Comparison of ENCODE assay signal across 20 cellular contexts in the genomic region with DNA sequence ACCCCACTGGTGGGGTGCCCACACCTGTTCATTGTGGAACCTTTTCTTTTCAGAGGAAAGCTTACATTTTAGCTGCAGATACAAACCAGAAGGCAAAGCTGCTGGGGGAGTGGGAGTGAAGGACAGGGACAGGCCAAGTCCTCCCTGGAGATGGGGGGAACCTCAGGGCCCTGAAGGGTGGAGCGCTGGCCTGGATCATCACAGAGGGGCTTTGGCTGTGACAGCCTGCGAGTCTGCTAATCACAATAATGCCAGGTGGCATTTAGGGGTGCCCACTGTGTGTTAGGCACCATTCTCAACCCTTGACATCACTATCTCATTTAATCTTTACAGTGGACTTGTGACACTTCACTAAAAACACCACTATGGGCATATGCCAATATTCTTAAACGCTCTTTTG. TPM values are rescaled to one million over a fixed set of nuclear protein-coding genes. Genes with fewer than 3 reads are reported as not detected.
DNase-seq lines count a peak whose midpoint lies in the region; ATAC-seq and TF ChIP-seq lines count a peak whose summit lies in the region.
"Had no signal": no experiment of that assay in that cellular context is flagged by ENCODE, and none has a peak within 500 bp of the region (broad histone marks: within the 10 kb centered on the region; RNA-seq: fewer than 3 reads in every experiment).

No MANE protein-coding gene starts in this region.

- CTCF ChIA-PET in HEK293 (lab: Yijun Ruan, JAX) (interaction anchor here (0.7 kb wide), 2 partner anchors 17 to 1321 kb away, joined by 3 read pairs; no protein-coding TSS in a partner anchor), WTC11 (lab: Charles Lee) (interaction anchor here (0.8 to 1.2 kb wide), 2 partner anchors 27 to 52 kb away, joined by 3 to 4 read pairs; no protein-coding TSS in a partner anchor)

- peak overlapping the region; percentile 61 to 72 for H3K27ac ChIP-seq in right atrium auricular region
- H3K27ac ChIP-seq in HEK293 (ENCODE audit: extremely low read depth, low read depth, low read length) = no peak overlapping the region
- H3K27ac ChIP-seq: 22Rv1; BLaER1 treated with 17β-estradiol and CSF1 and Interleukin-3, amounts not matched to agents 10 nM and 100 nM; C4-2B had no signal

- peaks cover 0 to 46% of the 10 kb centered on the region in 2 donors for H3K4me1 ChIP-seq in right atrium auricular region
- H3K4me1 ChIP-seq in HEK293 (ENCODE audit: control insufficient read depth, insufficient read depth, low read length) = peaks cover 10% of the 10 kb centered on the region
- H3K4me1 ChIP-seq: Caco-2 had no signal

- H3K4me1 Mint-ChIP-seq in WTC11 (peaks cover 55% of the 10 kb centered on the region), mesothelial cell of epicardium (peaks cover 55% of the 10 kb centered on the region), progenitor cell of endocrine pancreas (ENCODE audit: low read depth) (peaks cover 10% of the 10 kb centered on the region)
- H3K4me1 Mint-ChIP-seq: B cell had no signal

- H3K9me3 Mint-ChIP-seq in WTC11 (no peaks in the 10 kb centered on the region), mesothelial cell of epicardium (no peaks in the 10 kb centered on the region), progenitor cell of endocrine pancreas (ENCODE audit: low read depth) (no peaks in the 10 kb centered on the region)
- H3K9me3 Mint-ChIP-seq: CD4-positive, alpha-beta T cell; CD8-positive, alpha-beta T cell had no signal

- no peaks in the 10 kb centered on the region for H3K27me3 ChIP-seq in right atrium auricular region
- H3K27me3 ChIP-seq: BLaER1 treated with 17β-estradiol and CSF1 and Interleukin-3, amounts not matched to agents 10 nM and 100 nM had no signal

- no peak overlapping the region for H3K4me3 Mint-ChIP-seq in WTC11
- H3K4me3 Mint-ChIP-seq in mesothelial cell of epicardium = no peak overlapping the region
- no peak overlapping the region for H3K4me3 Mint-ChIP-seq in progenitor cell of endocrine pancreas (ENCODE audit: low read depth)
- H3K4me3 Mint-ChIP-seq: B cell; CD4-positive, alpha-beta T cell; CD8-positive, alpha-beta T cell had no signal

- DNase-seq in right atrium auricular region (ENCODE audit: low spot score) = no peak
- no peak for DNase-seq in left cardiac atrium
- DNase-seq in WTC11 (ENCODE audit: low spot score) = no peak
- no peak for DNase-seq in mesothelial cell of epicardium (ENCODE audit: low spot score in 2 of 2, unreplicated experiment in 2 of 2)
- no peak for DNase-seq in iPS-NIHi11 (ENCODE audit: low spot score)
- DNase-seq in progenitor cell of endocrine pancreas (ENCODE audit: low spot score, unreplicated experiment) = no peak
- no peak for DNase-seq in NK-92 (lab: John Stamatoyannopoulos, UW; ENCODE audit: unreplicated experiment)
- DNase-seq: AML-193; Caco-2; Calu3; CD4-positive, alpha-beta T cell; CD8-positive, alpha-beta T cell; DMS79 treated with DMSO at 0.1 percent for 48 hours; GF-D8 had no signal

- H3K9me3 ChIP-seq in right atrium auricular region (no peaks in the 10 kb centered on the region), HEK293 (ENCODE audit: control insufficient read depth, insufficient read depth, low read depth, low read length) (no peaks in the 10 kb centered on the region)
- H3K9me3 ChIP-seq: A549; BLaER1 treated with 17β-estradiol and CSF1 and Interleukin-3, amounts not matched to agents 10 nM and 100 nM; Caco-2 had no signal

- POLR2A ChIA-PET in HEK293 (lab: Yijun Ruan, JAX) = interaction anchor here (0.5 kb wide), 1 partner anchor 48 kb away, joined by 3 read pairs; no protein-coding TSS in a partner anchor
- POLR2A ChIA-PET in WTC11 (lab: Charles Lee) = no interaction called here

- no peak for TF ChIP-seq CTCF in right atrium auricular region (IDR thresholded peaks at IDR 0.05)
- no peak for TF ChIP-seq CTCF in HEK293 (tag by site-specific recombination; IDR thresholded peaks at IDR 0.05)
- TF ChIP-seq CTCF in WTC11 (IDR thresholded peaks at IDR 0.05) = no peak
- TF ChIP-seq CTCF in mesothelial cell of epicardium (IDR thresholded peaks at IDR 0.05; ENCODE audit: unreplicated experiment) = no peak
- TF ChIP-seq CTCF in progenitor cell of endocrine pancreas (IDR thresholded peaks at IDR 0.05; ENCODE audit: unreplicated experiment) = no peak

- H3K27me3 Mint-ChIP-seq in WTC11 (ENCODE audit: low read depth) (no peaks in the 10 kb centered on the region), mesothelial cell of epicardium (ENCODE audit: low read depth) (no peaks in the 10 kb centered on the region), progenitor cell of endocrine pancreas (no peaks in the 10 kb centered on the region)
- H3K27me3 Mint-ChIP-seq: B cell; CD4-positive, alpha-beta T cell had no signal

- H3K4me3 ChIP-seq in right atrium auricular region (no peak overlapping the region), HEK293 (ENCODE audit: low read depth, low read length) (no peak overlapping the region)
- H3K4me3 ChIP-seq: A549; BLaER1 treated with 17β-estradiol and CSF1 and Interleukin-3, amounts not matched to agents 10 nM and 100 nM had no signal

- H3K36me3 Mint-ChIP-seq in WTC11 (no peaks in the 10 kb centered on the region), mesothelial cell of epicardium (no peaks in the 10 kb centered on the region), progenitor cell of endocrine pancreas (ENCODE audit: insufficient read depth) (no peaks in the 10 kb centered on the region)
- H3K36me3 Mint-ChIP-seq: CD8-positive, alpha-beta T cell had no signal

- intact Hi-C loops in left cardiac atrium (cut with DNase I) = no loop called here

- ATAC-seq in left cardiac atrium (no peak), WTC11 (no peak)
- ATAC-seq: A549; CD8-positive, alpha-beta T cell had no signal

- no peaks in the 10 kb centered on the region for H3K36me3 ChIP-seq in right atrium auricular region
- no peaks in the 10 kb centered on the region for H3K36me3 ChIP-seq in HEK293 (ENCODE audit: control insufficient read depth in 2 of 2, insufficient read depth in 1 of 2, low read length in 2 of 2)
- H3K36me3 ChIP-seq: BLaER1 treated with 17β-estradiol and CSF1 and Interleukin-3, amounts not matched to agents 10 nM and 100 nM had no signal

- H3K27ac Mint-ChIP-seq in WTC11 = peak overlapping the region; percentile 50; the same call in 1 of the 2 replicates
- peak overlapping the region; percentile 33 for H3K27ac Mint-ChIP-seq in mesothelial cell of epicardium
- no peak overlapping the region for H3K27ac Mint-ChIP-seq in progenitor cell of endocrine pancreas
- H3K27ac Mint-ChIP-seq: B cell; CD4-positive, alpha-beta T cell; CD8-positive, alpha-beta T cell had no signal

TF ChIP-seq in HEK293, 187 proteins besides CTCF, POLR2A, EP300 and RAD21 (continues in another document):
- TF ChIP-seq, protein P1, sequence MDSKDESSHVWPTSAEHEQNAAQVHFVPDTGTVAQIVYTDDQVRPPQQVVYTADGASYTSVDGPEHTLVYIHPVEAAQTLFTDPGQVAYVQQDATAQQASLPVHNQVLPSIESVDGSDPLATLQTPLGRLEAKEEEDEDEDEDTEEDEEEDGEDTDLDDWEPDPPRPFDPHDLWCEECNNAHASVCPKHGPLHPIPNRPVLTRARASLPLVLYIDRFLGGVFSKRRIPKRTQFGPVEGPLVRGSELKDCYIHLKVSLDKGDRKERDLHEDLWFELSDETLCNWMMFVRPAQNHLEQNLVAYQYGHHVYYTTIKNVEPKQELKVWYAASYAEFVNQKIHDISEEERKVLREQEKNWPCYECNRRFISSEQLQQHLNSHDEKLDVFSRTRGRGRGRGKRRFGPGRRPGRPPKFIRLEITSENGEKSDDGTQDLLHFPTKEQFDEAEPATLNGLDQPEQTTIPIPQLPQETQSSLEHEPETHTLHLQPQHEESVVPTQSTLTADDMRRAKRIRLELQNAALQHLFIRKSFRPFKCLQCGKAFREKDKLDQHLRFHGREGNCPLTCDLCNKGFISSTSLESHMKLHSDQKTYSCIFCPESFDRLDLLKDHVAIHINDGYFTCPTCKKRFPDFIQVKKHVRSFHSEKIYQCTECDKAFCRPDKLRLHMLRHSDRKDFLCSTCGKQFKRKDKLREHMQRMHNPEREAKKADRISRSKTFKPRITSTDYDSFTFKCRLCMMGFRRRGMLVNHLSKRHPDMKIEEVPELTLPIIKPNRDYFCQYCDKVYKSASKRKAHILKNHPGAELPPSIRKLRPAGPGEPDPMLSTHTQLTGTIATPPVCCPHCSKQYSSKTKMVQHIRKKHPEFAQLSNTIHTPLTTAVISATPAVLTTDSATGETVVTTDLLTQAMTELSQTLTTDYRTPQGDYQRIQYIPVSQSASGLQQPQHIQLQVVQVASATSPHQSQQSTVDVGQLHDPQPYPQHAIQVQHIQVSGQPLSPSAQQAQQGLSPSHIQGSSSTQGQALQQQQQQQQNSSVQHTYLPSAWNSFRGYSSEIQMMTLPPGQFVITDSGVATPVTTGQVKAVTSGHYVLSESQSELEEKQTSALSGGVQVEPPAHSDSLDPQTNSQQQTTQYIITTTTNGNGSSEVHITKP (tag by site-specific recombination; IDR thresholded peaks at IDR 0.05) = peak; percentile 90

TF ChIP-seq in WTC11, 78 proteins besides CTCF, POLR2A, EP300 and RAD21 (continues in another document):
- TF ChIP-seq SP1 (CRISPR knock-in tag; conservative IDR thresholded peaks at IDR 0.05) (no peak), ZNF121 (CRISPR knock-in tag; IDR thresholded peaks at IDR 0.05) (no peak), ESRRA (CRISPR knock-in tag; IDR thresholded peaks at IDR 0.05; ENCODE audit: borderline replicate concordance) (no peak), SMAD4 (CRISPR knock-in tag; IDR thresholded peaks at IDR 0.05) (no peak), TP53 (CRISPR knock-in tag; IDR thresholded peaks at IDR 0.05) (no peak)
- TF ChIP-seq, protein P2, sequence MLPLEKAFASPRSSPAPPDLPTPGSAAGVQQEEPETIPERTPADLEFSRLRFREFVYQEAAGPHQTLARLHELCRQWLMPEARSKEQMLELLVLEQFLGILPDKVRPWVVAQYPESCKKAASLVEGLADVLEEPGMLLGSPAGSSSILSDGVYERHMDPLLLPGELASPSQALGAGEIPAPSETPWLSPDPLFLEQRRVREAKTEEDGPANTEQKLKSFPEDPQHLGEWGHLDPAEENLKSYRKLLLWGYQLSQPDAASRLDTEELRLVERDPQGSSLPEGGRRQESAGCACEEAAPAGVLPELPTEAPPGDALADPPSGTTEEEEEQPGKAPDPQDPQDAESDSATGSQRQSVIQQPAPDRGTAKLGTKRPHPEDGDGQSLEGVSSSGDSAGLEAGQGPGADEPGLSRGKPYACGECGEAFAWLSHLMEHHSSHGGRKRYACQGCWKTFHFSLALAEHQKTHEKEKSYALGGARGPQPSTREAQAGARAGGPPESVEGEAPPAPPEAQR (CRISPR knock-in tag; IDR thresholded peaks at IDR 0.05) = no peak

RNA-seq across cellular contexts. Expression of a gene that starts 27.4 kb away (rescaled TPM):
- 10 to 100 TPM; 35.1 to 44.4 TPM for total RNA-seq in right atrium auricular region
- 10 to 100 TPM; 35.6 to 42.2 TPM for total RNA-seq in left cardiac atrium
- total RNA-seq in WTC11 (2021) = 16.9 to 23.3 TPM (median 18.7 TPM) in 3 replicates
- total RNA-seq in mesothelial cell of epicardium = 34.4 to 38.5 TPM (median 35.7 TPM) in 3 replicates
- 29.5 and 34.0 TPM in 2 replicates for total RNA-seq in progenitor cell of endocrine pancreas
